8 cellular contexts compared by ENCODE assay signal in the genomic region with DNA sequence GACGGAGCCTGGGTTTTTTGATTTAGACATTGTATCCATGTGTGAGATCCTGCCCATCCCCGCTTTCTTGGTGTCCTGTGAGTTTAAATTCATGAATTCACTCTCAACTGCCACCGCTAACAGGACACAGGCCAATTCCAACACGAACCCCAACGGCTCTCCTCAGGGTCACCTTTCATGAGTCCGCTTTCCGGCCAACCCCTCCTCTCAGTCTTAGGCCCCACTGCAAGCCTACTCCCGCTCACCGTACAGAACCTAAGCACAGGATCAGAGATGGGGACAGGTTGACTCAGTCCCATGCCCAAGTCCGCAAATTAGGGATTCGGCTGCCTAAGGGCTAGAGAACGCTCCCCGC. TPM values are rescaled to one million over a fixed set of nuclear protein-coding genes. Genes with fewer than 3 reads are reported as not detected.
DNase-seq lines count a peak whose midpoint lies in the region; ATAC-seq, FAIRE-seq and TF ChIP-seq lines count a peak whose summit lies in the region.

No MANE protein-coding gene starts in this region.

- H3K4me3 Mint-ChIP-seq in activated naive CD4-positive, alpha-beta T cell treated with anti-CD3 and anti-CD28 coated beads, Interleukin-2, amount 10 ng/mL, durations not matched to agents 7 days and 5 days, result peak overlapping the region; percentile 75
- peak overlapping the region; percentile 93 for H3K4me3 Mint-ChIP-seq in type B pancreatic cell

- FAIRE-seq in D721Med (lab: Jason Lieb, UNC), result no peak

- ATAC-seq in activated naive CD4-positive, alpha-beta T cell treated with anti-CD3 and anti-CD28 coated beads, Interleukin-2, amount 50 U/mL, for 72 hours, result no peak
- ATAC-seq in left lung (no peak), GM18870 (IDR thresholded peaks at IDR 0.05; ENCODE audit: unreplicated experiment) (no peak)

- no peak for TF ChIP-seq CTCF in left lung (IDR thresholded peaks at IDR 0.05)
- TF ChIP-seq CTCF in type B pancreatic cell (conservative IDR thresholded peaks at IDR 0.05), result no peak
- no peak for TF ChIP-seq CTCF in D721Med (IDR thresholded peaks at IDR 0.05; ENCODE audit: insufficient read depth, missing control alignments)

- peaks cover 19% of the 10 kb centered on the region for H3K4me1 Mint-ChIP-seq in activated naive CD4-positive, alpha-beta T cell treated with anti-CD3 and anti-CD28 coated beads, Interleukin-2, amount 10 ng/mL, durations not matched to agents 7 days and 5 days
- H3K4me1 Mint-ChIP-seq in type B pancreatic cell (ENCODE audit: unreplicated experiment), result peaks cover 11% of the 10 kb centered on the region

- CTCF ChIA-PET in activated naive CD4-positive, alpha-beta T cell treated with anti-CD3 and anti-CD28 coated beads, Interleukin-2, amount 10 ng/mL, durations not matched to agents 7 days and 5 days (lab: Charles Lee), result interaction anchor here (0.6 kb wide), 1 partner anchor 86 kb away, joined by 3 read pairs; no protein-coding TSS in a partner anchor

- no peak overlapping the region for H3K27ac Mint-ChIP-seq in activated naive CD4-positive, alpha-beta T cell treated with anti-CD3 and anti-CD28 coated beads, Interleukin-2, amount 10 ng/mL, durations not matched to agents 7 days and 5 days
- peak overlapping the region; percentile 7 to 88 for H3K27ac Mint-ChIP-seq in activated naive CD4-positive, alpha-beta T cell treated with anti-CD3 and anti-CD28 coated beads, Interleukin-2, amount 50 U/mL, for 72 hours
- no peak overlapping the region for H3K27ac Mint-ChIP-seq in type B pancreatic cell

- peak overlapping the region in 1 of 2 donors; percentile 73 for H3K27ac ChIP-seq in left lung

- no peak for DNase-seq in activated naive CD4-positive, alpha-beta T cell treated with anti-CD3 and anti-CD28 coated beads, Interleukin-2, amount 10 ng/mL, durations not matched to agents 7 days and 5 days
- DNase-seq in activated naive CD4-positive, alpha-beta T cell (lab: John Stamatoyannopoulos, UW), result no peak
- no peak for DNase-seq in activated naive CD4-positive, alpha-beta T cell treated with anti-CD3 and anti-CD28 coated beads, Interleukin-2, amount 50 U/mL, for 72 hours (ENCODE audit: low spot score in 2 of 2)
- DNase-seq in left lung, result no peak
- no peak for DNase-seq in type B pancreatic cell (ENCODE audit: extremely low spot score, unreplicated experiment)
- DNase-seq in D721Med (ENCODE audit: insufficient read length, low spot score), result no peak
- no peak for DNase-seq in activated effector memory CD4-positive, alpha-beta T cell treated with Interleukin-2 at 50 U/mL for 16 hours

- peaks cover 5 to 25% of the 10 kb centered on the region in 2 donors for H3K4me1 ChIP-seq in left lung

- H3K9me3 Mint-ChIP-seq in activated naive CD4-positive, alpha-beta T cell treated with anti-CD3 and anti-CD28 coated beads, Interleukin-2, amount 10 ng/mL, durations not matched to agents 7 days and 5 days, result no peaks in the 10 kb centered on the region
- no peaks in the 10 kb centered on the region for H3K9me3 Mint-ChIP-seq in activated naive CD4-positive, alpha-beta T cell treated with anti-CD3 and anti-CD28 coated beads, Interleukin-2, amount 50 U/mL, for 72 hours
- H3K9me3 Mint-ChIP-seq in type B pancreatic cell, result no peaks in the 10 kb centered on the region

- no peaks in the 10 kb centered on the region for H3K36me3 ChIP-seq in left lung

- peak overlapping the region; percentile 65 to 67 for H3K4me3 ChIP-seq in left lung

- intact Hi-C loops in left lung (cut with DNase I), result no loop called here

- H3K9me3 ChIP-seq in left lung, result no peaks in the 10 kb centered on the region

- peaks cover 0 to 31% of the 10 kb centered on the region in 2 donors for H3K27me3 ChIP-seq in left lung

- H3K36me3 Mint-ChIP-seq in activated naive CD4-positive, alpha-beta T cell treated with anti-CD3 and anti-CD28 coated beads, Interleukin-2, amount 10 ng/mL, durations not matched to agents 7 days and 5 days, result peaks cover 1% of the 10 kb centered on the region
- peaks cover 0 to 11% of the 10 kb centered on the region in 2 donors for H3K36me3 Mint-ChIP-seq in activated naive CD4-positive, alpha-beta T cell treated with anti-CD3 and anti-CD28 coated beads, Interleukin-2, amount 50 U/mL, for 72 hours
- no peaks in the 10 kb centered on the region for H3K36me3 Mint-ChIP-seq in type B pancreatic cell

- peaks cover 20% of the 10 kb centered on the region for H3K27me3 Mint-ChIP-seq in activated naive CD4-positive, alpha-beta T cell treated with anti-CD3 and anti-CD28 coated beads, Interleukin-2, amount 10 ng/mL, durations not matched to agents 7 days and 5 days
- H3K27me3 Mint-ChIP-seq in type B pancreatic cell, result peaks cover 19% of the 10 kb centered on the region

RNA-seq across cellular contexts. Expression of a gene that starts 0.2 kb away (rescaled TPM):
- total RNA-seq in activated naive CD4-positive, alpha-beta T cell treated with anti-CD3 and anti-CD28 coated beads, Interleukin-2, amount 50 U/mL, for 72 hours, result 10 to 100 TPM; 69.9 to 78.8 TPM
- total RNA-seq in left lung (100 to 1,000 TPM; 137 to 208 TPM), type B pancreatic cell (ENCODE audit: low replicate concordance) (108 and 121 TPM in 2 replicates)

RNA-seq across cellular contexts. Expression of a gene that starts 5.3 kb away (rescaled TPM):
- 10 to 100 TPM; 63.8 to 77.5 TPM for total RNA-seq in activated naive CD4-positive, alpha-beta T cell treated with anti-CD3 and anti-CD28 coated beads, Interleukin-2, amount 50 U/mL, for 72 hours
- 10 to 100 TPM; 64.0 to 81.6 TPM for total RNA-seq in left lung
- 46.2 and 89.5 TPM in 2 replicates for total RNA-seq in type B pancreatic cell (ENCODE audit: low replicate concordance)

Comparison
In these comparisons a context has a peak if more than half of its experiments do, and no peak if none do; other contexts are left out.
1. H3K27ac Mint-ChIP-seq: peak in activated naive CD4-positive, alpha-beta T cell treated with anti-CD3 and anti-CD28 coated beads, Interleukin-2, amount 50 U/mL, for 72 hours (2 of 2); none in activated naive CD4-positive, alpha-beta T cell treated with anti-CD3 and anti-CD28 coated beads, Interleukin-2, amount 10 ng/mL, durations not matched to agents 7 days and 5 days (single experiment) and type B pancreatic cell (single experiment).